18 cellular contexts compared by ENCODE assay signal in the genomic region with DNA sequence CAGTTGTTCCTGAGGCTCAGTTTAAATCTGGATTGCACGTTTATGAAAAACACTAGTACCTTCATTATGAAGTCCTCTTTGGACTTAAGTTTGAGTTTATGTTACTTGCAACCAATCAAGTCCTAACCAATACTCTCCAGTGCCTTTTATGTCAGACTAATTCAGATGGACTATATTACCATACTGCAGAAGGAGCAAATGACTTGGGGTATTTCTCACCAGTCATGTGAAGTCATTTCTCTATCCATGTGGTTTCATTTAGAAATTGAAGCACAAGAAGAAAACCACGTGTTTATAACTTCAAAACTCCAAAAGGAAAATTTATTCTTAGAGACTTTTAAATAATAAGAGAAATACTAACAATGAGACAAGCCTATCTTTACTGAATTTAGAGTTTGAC.
A peak's percentile ranks its signal among the peaks of the same experiment; 100 is the strongest.
DNase-seq lines count a peak whose midpoint lies in the region; ATAC-seq and TF ChIP-seq lines count a peak whose summit lies in the region.
"Had no signal": no experiment of that assay in that cellular context is flagged by ENCODE, and none has a peak within 500 bp of the region (broad histone marks: within the 10 kb centered on the region; RNA-seq: fewer than 3 reads in every experiment).

No MANE protein-coding gene starts in this region.

- H3F3A ChIP-seq in PC-3 (ENCODE audit: low read length, unreplicated experiment): no peaks in the 10 kb centered on the region

- in situ Hi-C loops in GM13976 (cut with MboI; ENCODE audit: low sequenced_read_pairs, unreplicated experiment): no loop called here

- H3K36me3 ChIP-seq in PC-3 (ENCODE audit: low read depth, low read length) (no peaks in the 10 kb centered on the region), BE2C (no peaks in the 10 kb centered on the region), Peyer's patch (no peaks in the 10 kb centered on the region)
- H3K36me3 ChIP-seq: BLaER1, SJCRH30 had no signal

- intact Hi-C loops in PC-3 (cut with micrococcal nuclease): no loop called here

- H3K27me3 ChIP-seq in PC-3 (ENCODE audit: low read length): no peaks in the 10 kb centered on the region
- H3K27me3 ChIP-seq in BE2C: no peaks in the 10 kb centered on the region
- no peaks in the 10 kb centered on the region for H3K27me3 ChIP-seq in Peyer's patch
- H3K27me3 ChIP-seq: BLaER1, SJCRH30 had no signal

- peak overlapping the region; percentile 1 for H2AFZ ChIP-seq in PC-3 (ENCODE audit: low read length)

- POLR2A ChIA-PET in PC-3 (lab: Charles Lee; ENCODE audit: unreplicated experiment): interaction anchor here (0.7 kb wide), 1 partner anchor 80 kb away, joined by 4 read pairs; no protein-coding TSS in a partner anchor

- no peak for TF ChIP-seq POLR2A in GM18505 (IDR thresholded peaks at IDR 0.05; ENCODE audit: borderline replicate concordance, extremely low read depth, insufficient read depth, insufficient read length)
- TF ChIP-seq POLR2A in Peyer's patch (IDR thresholded peaks at IDR 0.05): no peak

- H3K4me2 ChIP-seq in PC-3 (ENCODE audit: low read length): no peak overlapping the region
- H3K4me2 ChIP-seq: A549, BLaER1 had no signal

- H3K4me3 ChIP-seq in PC-3 (ENCODE audit: low read length): no peak overlapping the region
- H3K4me3 ChIP-seq in fibroblast of villous mesenchyme (ENCODE audit: low read depth, low read length): no peak overlapping the region
- no peak overlapping the region for H3K4me3 ChIP-seq in BE2C (ENCODE audit: low read depth, low read length)
- no peak overlapping the region for H3K4me3 ChIP-seq in Peyer's patch
- H3K4me3 ChIP-seq: A549, BLaER1, SJCRH30 had no signal

- DNase-seq in AG08395 (ENCODE audit: low spot score): peak; percentile 19
- no peak for DNase-seq in PC-3
- DNase-seq in fibroblast of villous mesenchyme (ENCODE audit: low read depth): peak; percentile 21
- no peak for DNase-seq in BE2C
- no peak for DNase-seq in GM13976 (ENCODE audit: low spot score)
- DNase-seq in Peyer's patch: no peak
- DNase-seq: CD8-positive, alpha-beta memory T cell; DMS 273 treated with DMSO at 0.1 percent for 48 hours; GOT3; NCI-H1105 treated with DMSO at 0.1 percent for 48 hours; NCI-H1930; NCI-H2171 treated with DMSO at 0.1 percent for 48 hours; SJCRH30 had no signal

- H3K79me2 ChIP-seq in PC-3 (ENCODE audit: low read length): no peaks in the 10 kb centered on the region

- TF ChIP-seq CTCF in PC-3 (conservative IDR thresholded peaks at IDR 0.05; ENCODE audit: low read depth, low read length) (no peak), fibroblast of villous mesenchyme (IDR thresholded peaks at IDR 0.05; ENCODE audit: insufficient read depth, low read depth, low read length) (no peak), BE2C (IDR thresholded peaks at IDR 0.05; ENCODE audit: low read depth, low read length) (no peak), GM13976 (IDR thresholded peaks at IDR 0.05; ENCODE audit: borderline replicate concordance, control extremely low read depth, extremely low read depth, insufficient read depth, missing control alignments) (no peak), Peyer's patch (IDR thresholded peaks at IDR 0.05) (no peak)

- H3K9me3 ChIP-seq in PC-3 (ENCODE audit: low read length) (no peaks in the 10 kb centered on the region), BE2C (no peaks in the 10 kb centered on the region), Peyer's patch (no peaks in the 10 kb centered on the region)
- H3K9me3 ChIP-seq: A549, BLaER1, SJCRH30 had no signal

- ATAC-seq in GM18870 (IDR thresholded peaks at IDR 0.05; ENCODE audit: unreplicated experiment): peak; percentile 17
- no peak for ATAC-seq in PC-3
- ATAC-seq in GM18505 (IDR thresholded peaks at IDR 0.05; ENCODE audit: unreplicated experiment): no peak
- ATAC-seq: A549 had no signal

- H3K27ac ChIP-seq in PC-3 (ENCODE audit: low read length) (no peak overlapping the region), Peyer's patch (no peak overlapping the region)
- H3K27ac ChIP-seq: A549, BLaER1, RWPE1, SJCRH30 had no signal

- H3K4me1 ChIP-seq in PC-3 (ENCODE audit: insufficient read depth, low read length) (peaks cover 45% of the 10 kb centered on the region), BE2C (no peaks in the 10 kb centered on the region), Peyer's patch (no peaks in the 10 kb centered on the region)
- H3K4me1 ChIP-seq: SJCRH30 had no signal

- no peaks in the 10 kb centered on the region for H3K9me2 ChIP-seq in PC-3 (replicated peaks; ENCODE audit: low read length)

- H4K20me1 ChIP-seq in PC-3 (ENCODE audit: low read length): no peaks in the 10 kb centered on the region
- H4K20me1 ChIP-seq: BLaER1 had no signal

- CTCF ChIA-PET in PC-3 (lab: Charles Lee): no interaction called here

- no peak overlapping the region for H3K9ac ChIP-seq in PC-3 (ENCODE audit: low read length)
- H3K9ac ChIP-seq: BLaER1 had no signal

- BruUV-seq in PC-3 (replicated peaks; lab: Mats Ljungman, UMichigan): no TSS peak

Comparison
In these comparisons a context has a peak if more than half of its experiments do, and no peak if none do; other contexts are left out.
1. DNase-seq: peak in AG08395 (single experiment) and fibroblast of villous mesenchyme (single experiment); none in PC-3 (single experiment), BE2C (single experiment), GM13976 (single experiment) and Peyer's patch (0 of 3).